Comparison of ENCODE assay signal across 1 cellular context in genomic region chr19:48424694-48425219, GRCh38.
TF ChIP-seq lines count a peak whose summit lies in the region.

No MANE protein-coding gene starts in this region.

TF ChIP-seq in HepG2, 621 proteins besides CTCF, POLR2A, EP300 and RAD21:
- TF ChIP-seq CREM (IDR thresholded peaks at IDR 0.05), result no peak
- TF ChIP-seq CREM (CRISPR knock-in tag; IDR thresholded peaks at IDR 0.05), result no peak
- TF ChIP-seq SETDB1 (CRISPR knock-in tag; IDR thresholded peaks at IDR 0.05; ENCODE audit: borderline replicate concordance), result no peak
- TF ChIP-seq FIP1L1 (IDR thresholded peaks at IDR 0.05; ENCODE audit: borderline replicate concordance, insufficient read depth, low read depth, low read length), result no peak
- no peak for TF ChIP-seq ELF1 (CRISPR knock-in tag; IDR thresholded peaks at IDR 0.05)
- TF ChIP-seq KLF16 (CRISPR knock-in tag; IDR thresholded peaks at IDR 0.05), result no peak
